ENCODE assay signal across 8 cellular contexts in the genomic region with DNA sequence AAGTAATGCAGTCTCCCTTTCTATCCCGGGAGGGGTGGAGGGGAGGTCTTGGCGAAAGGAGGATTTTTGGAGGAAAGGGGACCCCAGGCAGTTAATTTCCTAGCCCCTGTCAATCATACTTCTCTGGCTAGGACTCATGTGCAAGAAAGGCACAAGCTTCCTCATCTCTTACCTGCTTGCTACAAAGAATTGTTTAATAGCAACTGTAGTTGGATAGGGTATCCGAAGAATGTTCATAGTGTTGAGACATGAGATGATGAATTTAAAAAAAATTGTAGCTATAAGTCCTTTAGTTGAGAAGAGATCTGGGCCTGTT. TPM values are rescaled to one million over a fixed set of nuclear protein-coding genes. Genes with fewer than 3 reads are reported as not detected.
DNase-seq lines count a peak whose midpoint lies in the region; TF ChIP-seq lines count a peak whose summit lies in the region.

No MANE protein-coding gene starts in this region.

- H3K4me2 ChIP-seq in fibroblast of lung (ENCODE audit: extremely low read depth, insufficient read depth, low read length) = peak overlapping the region; percentile 94

- H3K9ac ChIP-seq in fibroblast of lung (ENCODE audit: insufficient read depth, low read length) = peak overlapping the region; percentile 29

- peak overlapping the region; percentile 88 for H2AFZ ChIP-seq in fibroblast of lung (ENCODE audit: low read length)

- H3K4me1 ChIP-seq in fibroblast of lung (ENCODE audit: control insufficient read depth, extremely low read depth, insufficient read depth, low read length) = no peaks in the 10 kb centered on the region
- peaks cover 0 to 23% (median 20%) of the 10 kb centered on the region in 4 donors for H3K4me1 ChIP-seq in sigmoid colon

- H3K27me3 ChIP-seq in fibroblast of lung (ENCODE audit: control insufficient read depth, insufficient read depth, low read length) (no peaks in the 10 kb centered on the region), sigmoid colon (no peaks in the 10 kb centered on the region)

- H3K36me3 ChIP-seq in fibroblast of lung (ENCODE audit: control insufficient read depth, insufficient read depth, low read length) (no peaks in the 10 kb centered on the region), sigmoid colon (peaks cover 0 to under 1% (median 0%) of the 10 kb centered on the region in 4 donors)

- intact Hi-C loops in sigmoid colon (cut with DNase I) = no loop called here

- no peak for TF ChIP-seq CTCF in GM12864 (IDR thresholded peaks at IDR 0.05; ENCODE audit: low read depth, low read length, missing control alignments)
- no peak for TF ChIP-seq CTCF in fibroblast of lung (conservative IDR thresholded peaks at IDR 0.05 in 1 of 2, IDR thresholded peaks at IDR 0.05 in 1 of 2; ENCODE audit: low read depth in 1 of 2, low read length in 2 of 2)
- TF ChIP-seq CTCF in sigmoid colon (IDR thresholded peaks at IDR 0.05) = no peak

- no peaks in the 10 kb centered on the region for H4K20me1 ChIP-seq in fibroblast of lung (ENCODE audit: control insufficient read depth, extremely low read depth, insufficient read depth, low read length)

- DNase-seq in GM12864 (ENCODE audit: low read depth) (no peak), RKO (ENCODE audit: low spot score) (peak; percentile 33), fibroblast of lung (ENCODE audit: low read depth in 2 of 2) (peak in 1 of 2 donors; percentile 2), sigmoid colon (no peak), NCI-H774 (lab: John Stamatoyannopoulos, UW) (no peak), SIG-M5 (lab: John Stamatoyannopoulos, UW) (no peak), dedifferentiated amniotic fluid mesenchymal stem cell (ENCODE audit: extremely low spot score) (no peak), SIG-M5 treated with dmso at 0.1 percent for 504 hours (lab: John Stamatoyannopoulos, UW; ENCODE audit: unreplicated experiment) (no peak)

- no peak for TF ChIP-seq EP300 in sigmoid colon (IDR thresholded peaks at IDR 0.05)

- 1 to 7% methylated on average over 3 of the region's 3 CpGs for WGBS in sigmoid colon, 2 donors

- no peak for TF ChIP-seq POLR2A in sigmoid colon (IDR thresholded peaks at IDR 0.05)

- H3K4me3 ChIP-seq in GM12864 (ENCODE audit: low read depth, low read length) = peak overlapping the region; percentile 93
- peak overlapping the region; percentile 61 to 91 (median 74) for H3K4me3 ChIP-seq in fibroblast of lung (replicated peaks in 1 of 4; ENCODE audit: control extremely low read depth in 1 of 4, insufficient read depth in 1 of 4, low read depth in 3 of 4, low read length in 4 of 4)
- H3K4me3 ChIP-seq in sigmoid colon = peak overlapping the region; percentile 80 to 97 (median 90)

- H3K79me2 ChIP-seq in fibroblast of lung (ENCODE audit: control insufficient read depth, insufficient read depth, low read length) = peaks cover 64% of the 10 kb centered on the region

- H3K27ac ChIP-seq in fibroblast of lung (ENCODE audit: insufficient read depth, low read length) = peak overlapping the region; percentile 51
- H3K27ac ChIP-seq in sigmoid colon = peak overlapping the region; percentile 73 to 76 (median 76)

- H3K9me3 ChIP-seq in fibroblast of lung (ENCODE audit: control insufficient read depth, insufficient read depth, low read depth, low read length) (no peaks in the 10 kb centered on the region), sigmoid colon (no peaks in the 10 kb centered on the region)

RNA-seq across cellular contexts. Expression of gene BORA, which starts 0.5 kb away (rescaled TPM):
- 2.3 and 4.8 TPM in 2 replicates for total RNA-seq in fibroblast of lung
- polyA plus RNA-seq in fibroblast of lung = 2.0 and 4.1 TPM in 2 replicates
- polyA plus RNA-seq in fibroblast of lung (2012) = 2.1 and 5.8 TPM in 2 replicates
- 0.56 and 0.67 TPM in 2 replicates for polyA minus RNA-seq in fibroblast of lung (ENCODE audit: low replicate concordance)
- 1 to 10 TPM; 1.4 to 5.6 (median 2.6) TPM for total RNA-seq in sigmoid colon
- 1 to 10 TPM; 4.9 to 7.9 (median 5.4) TPM for polyA plus RNA-seq in sigmoid colon

RNA-seq across cellular contexts. Expression of gene MZT1, which starts 0.8 kb away (rescaled TPM):
- total RNA-seq in fibroblast of lung (6.4 and 12.9 TPM in 2 replicates), sigmoid colon (10 to 100 TPM in 2 of 4 donors, 1 to 10 TPM in 2; 4.2 to 12.8 (median 8.2) TPM)
- polyA plus RNA-seq in fibroblast of lung (10.8 and 15.9 TPM in 2 replicates), sigmoid colon (10 to 100 TPM; 11.8 to 12.7 (median 12.0) TPM)
- polyA plus RNA-seq in fibroblast of lung (2012) = 9.8 and 17.6 TPM in 2 replicates
- 0.20 and 0.33 TPM in 2 replicates for polyA minus RNA-seq in fibroblast of lung (ENCODE audit: low replicate concordance)

RNA-seq across cellular contexts. Expression of gene DIS3, which starts 53.5 kb away (rescaled TPM):
- total RNA-seq in fibroblast of lung = 27.0 and 31.9 TPM in 2 replicates
- polyA plus RNA-seq in fibroblast of lung = 34.6 and 41.4 TPM in 2 replicates
- polyA plus RNA-seq in fibroblast of lung (2012) = 24.8 and 28.2 TPM in 2 replicates
- 6.4 and 6.5 TPM in 2 replicates for polyA minus RNA-seq in fibroblast of lung (ENCODE audit: low replicate concordance)
- 10 to 100 TPM; 13.6 to 24.5 (median 19.5) TPM for total RNA-seq in sigmoid colon
- 10 to 100 TPM in 1 of 3 donors, 1 to 10 TPM in 2; 5.4 to 11.8 (median 6.9) TPM for polyA plus RNA-seq in sigmoid colon

RNA-seq across cellular contexts. Expression of gene PIBF1, which starts 53.7 kb away (rescaled TPM):
- total RNA-seq in fibroblast of lung (25.1 and 32.6 TPM in 2 replicates), sigmoid colon (10 to 100 TPM; 17.7 to 24.0 (median 20.9) TPM)
- polyA plus RNA-seq in fibroblast of lung (8.7 and 9.6 TPM in 2 replicates), sigmoid colon (10 to 100 TPM in 1 of 3 donors, 1 to 10 TPM in 2; 6.5 to 10.8 (median 8.4) TPM)
- polyA plus RNA-seq in fibroblast of lung (2012) = 6.4 and 10.3 TPM in 2 replicates
- polyA minus RNA-seq in fibroblast of lung (ENCODE audit: low replicate concordance) = 0.44 and 1.3 TPM in 2 replicates
